In the genomic region with DNA sequence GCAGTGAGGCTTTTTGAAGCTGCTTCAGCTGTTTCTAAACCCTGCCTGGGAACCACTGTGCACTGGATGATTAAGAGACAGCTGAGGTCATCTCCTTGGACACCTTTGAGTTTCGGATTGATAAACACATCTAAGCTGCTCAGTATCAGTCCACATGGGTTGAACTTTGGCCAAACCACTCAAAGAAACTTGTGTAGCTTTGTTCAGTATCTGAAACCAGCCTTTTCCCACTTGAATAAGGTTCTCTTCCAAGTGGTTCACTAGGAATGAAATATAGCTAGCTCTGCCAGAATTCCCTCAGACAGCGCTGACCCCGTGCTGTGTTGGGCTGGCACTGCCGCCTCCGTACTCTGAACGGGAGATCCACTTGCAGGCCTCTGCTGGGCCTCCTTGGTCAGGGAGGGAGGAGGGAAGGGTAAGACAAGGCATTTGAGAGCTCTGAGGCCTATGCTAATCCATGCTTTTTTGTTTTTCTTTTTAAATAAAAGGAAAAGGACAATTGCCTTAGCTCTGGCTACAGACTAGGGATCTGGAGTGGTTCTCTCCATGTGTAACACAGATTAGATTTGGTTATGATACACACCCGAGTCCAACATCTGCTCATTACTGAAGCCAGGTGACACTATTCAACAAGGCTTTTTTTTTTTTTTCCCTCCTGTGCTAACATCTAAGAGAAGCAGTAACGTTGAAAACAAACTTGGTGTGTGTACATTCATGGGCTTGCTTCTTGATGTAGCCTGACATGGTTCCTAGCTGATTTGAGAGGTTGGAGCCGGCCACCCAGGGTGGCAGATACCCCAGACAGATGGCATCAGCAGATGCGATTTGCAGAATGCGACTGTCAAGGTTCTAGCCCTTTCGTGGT, we compare ENCODE assay signal across 8 cellular contexts.
DNase-seq lines count a peak whose midpoint lies in the region; ATAC-seq and TF ChIP-seq lines count a peak whose summit lies in the region.

No MANE protein-coding gene starts in this region.

- TF ChIP-seq POLR2A in vagina (IDR thresholded peaks at IDR 0.05): no peak

- no peaks in the 10 kb centered on the region for H3K27me3 ChIP-seq in vagina

- H3K9me3 ChIP-seq in vagina: no peaks in the 10 kb centered on the region

- ATAC-seq in GM19043 (IDR thresholded peaks at IDR 0.05; ENCODE audit: low read depth, unreplicated experiment) (peak; percentile 91), HG03196 (IDR thresholded peaks at IDR 0.05; ENCODE audit: unreplicated experiment) (peak; percentile 79)

- no peak for TF ChIP-seq CTCF in vagina (IDR thresholded peaks at IDR 0.05)

- peak overlapping the region in 1 of 2 donors; percentile 3 for H3K4me3 ChIP-seq in vagina

- peak; percentile 33 for DNase-seq in DMS 273 treated with DMSO at 0.1 percent for 48 hours (lab: John Stamatoyannopoulos, UW)
- DNase-seq in anterior cingulate cortex (lab: John Stamatoyannopoulos, UW): peak in 35 of 58 donors; percentile 7 to 62 (median 34)
- peak; percentile 66 for DNase-seq in left kidney (ENCODE audit: low read depth, low spot score)
- DNase-seq in vagina (ENCODE audit: extremely low spot score in 2 of 2): peak in 1 of 2 donors; percentile 32
- no peak for DNase-seq in ACHN
- DNase-seq in HuH-7 (ENCODE audit: low spot score): no peak

- intact Hi-C loops in vagina (cut with DNase I): no loop called here

- in situ Hi-C loops in ACHN (cut with HindIII; ENCODE audit: low pct_ligation_motif_present, low pct_unique_long_range_greater_than_20kb, low sequenced_read_pairs): no loop called here

- peak overlapping the region; percentile 33 for H3K27ac ChIP-seq in vagina

- H3K4me1 ChIP-seq in vagina: peaks cover 64% of the 10 kb centered on the region

- H3K36me3 ChIP-seq in vagina: peaks cover 0 to 10% of the 10 kb centered on the region in 2 donors

Comparison
In these comparisons a context has a peak if more than half of its experiments do, and no peak if none do; other contexts are left out.
1. DNase-seq: peak in DMS 273 treated with DMSO at 0.1 percent for 48 hours (single experiment), anterior cingulate cortex (35 of 58) and left kidney (single experiment); none in ACHN (single experiment) and HuH-7 (single experiment).